ENCODE assay signal across 22 cellular contexts in genomic region chr6:138896104-138896756, GRCh38.
"Had no signal": no experiment of that assay in that cellular context is flagged by ENCODE, and none has a peak within 500 bp of the region (broad histone marks: within the 10 kb centered on the region; RNA-seq: fewer than 3 reads in every experiment).

No MANE protein-coding gene starts in this region.

- ATAC-seq: HepG2, SK-N-SH treated with all-trans-retinoic acid at 6 μM for 48 hours had no signal

- DNase-seq: Karpas-422, KG1, MG63, NCI-H1092, NCI-H1105 treated with DMSO at 0.1 percent for 48 hours, NCI-H1417 treated with DMSO at 0.1 percent for 48 hours, NCI-H1694 treated with DMSO at 0.1 percent for 48 hours, NCI-H1930, NCI-H2081, NCI-H2107, NCI-H2227 treated with DMSO at 0.1 percent for 48 hours, NCI-H446, NCI-H510A, NCI-H524 treated with DMSO at 0.1 percent for 48 hours, NCI-H69, NCI-H774, RPMI8226, SHP77 treated with DMSO at 0.1 percent for 48 hours had no signal

- H3K4me3 ChIP-seq: MG63, SJCRH30 had no signal

- H3K27me3 ChIP-seq: MG63, SJCRH30 had no signal

- FAIRE-seq: HepG2, RCC 7860 had no signal

- H3K9me3 ChIP-seq: MG63, SJCRH30 had no signal

- H3K36me3 ChIP-seq: SJCRH30 had no signal
